Comparison of ENCODE assay signal across 20 cellular contexts in the genomic region with DNA sequence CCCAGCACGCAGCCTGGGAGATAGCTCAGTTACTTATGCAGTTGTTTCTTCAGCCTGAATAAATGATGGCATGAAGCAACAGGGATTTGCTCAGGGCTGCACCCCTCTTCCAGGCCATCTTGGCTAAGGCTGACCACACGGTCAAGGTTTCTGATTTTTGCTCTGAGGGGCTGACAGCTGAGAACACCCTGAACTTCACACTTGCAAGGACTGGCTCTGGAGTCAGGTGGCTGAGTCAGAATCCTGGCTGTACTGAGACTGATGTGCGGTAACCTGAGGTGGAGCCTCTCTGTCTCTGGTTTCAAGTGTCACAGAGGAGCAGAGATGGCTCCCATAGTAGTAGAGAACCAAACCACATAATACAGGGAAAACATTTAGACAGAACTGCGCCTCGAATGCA. TPM values are rescaled to one million over a fixed set of nuclear protein-coding genes. Genes with fewer than 3 reads are reported as not detected.
"Had no signal": no experiment of that assay in that cellular context is flagged by ENCODE, and none has a peak within 500 bp of the region (broad histone marks: within the 10 kb centered on the region; RNA-seq: fewer than 3 reads in every experiment).

No MANE protein-coding gene starts in this region.

- DNase-seq: dermis blood vessel endothelial cell; dorsolateral prefrontal cortex; effector CD4-positive, alpha-beta T cell; effector memory CD4-positive, alpha-beta T cell; foreskin keratinocyte; glutamatergic neuron; head of caudate nucleus; heart right ventricle; hippocampal formation; left cardiac atrium; left ventricle myocardium superior; lower lobe of right lung; mesenchymal stem cell; mucosa of descending colon had no signal

- H3K9me3 ChIP-seq: esophagus muscularis mucosa, heart right ventricle, left lung, lower lobe of right lung, mucosa of descending colon had no signal

- H3K4me1 ChIP-seq: foreskin keratinocyte had no signal

- H3K27ac ChIP-seq: coronary artery, dorsolateral prefrontal cortex, esophagus muscularis mucosa, foreskin keratinocyte, heart right ventricle, left lung, lower lobe of right lung had no signal

- H3K4me3 ChIP-seq: coronary artery, dorsolateral prefrontal cortex, esophagus muscularis mucosa, heart right ventricle, left lung, lower lobe of right lung, mucosa of descending colon had no signal

- H3K27me3 ChIP-seq: dorsolateral prefrontal cortex, esophagus muscularis mucosa, foreskin keratinocyte, heart right ventricle, left lung had no signal

RNA-seq across cellular contexts. Expression of gene FOXC2, which starts 16.3 kb away (rescaled TPM):
- total RNA-seq: fibroblast of villous mesenchyme, foreskin keratinocyte had no signal
- polyA plus RNA-seq: foreskin keratinocyte, keratinocyte had no signal

RNA-seq across cellular contexts. Expression of gene FOXF1, which starts 40.0 kb away (rescaled TPM):
- total RNA-seq: foreskin keratinocyte, kidney epithelial cell had no signal
- polyA plus RNA-seq: foreskin keratinocyte, keratinocyte had no signal
